ENCODE assay signal across 8 cellular contexts in genomic region chr17:40909351-40909750, GRCh38. TPM values are rescaled to one million over a fixed set of nuclear protein-coding genes. Genes with fewer than 3 reads are reported as not detected.
DNase-seq lines count a peak whose midpoint lies in the region; ATAC-seq and TF ChIP-seq lines count a peak whose summit lies in the region.

No MANE protein-coding gene starts in this region.

- DNase-seq in AG20443 (ENCODE audit: low spot score) (peak; percentile 90), HFF-Myc (ENCODE audit: extremely low read depth, low read depth) (peak; percentile 84), NCI-H748 (lab: John Stamatoyannopoulos, UW; ENCODE audit: unreplicated experiment) (peak; percentile 96), ecto neural progenitor cell (ENCODE audit: low spot score) (peak; percentile 85), lower lobe of right lung (peak; percentile 83)
- peak; percentile 62 to 73 for DNase-seq in activated CD4-positive, alpha-beta T cell treated with anti-CD3 and anti-CD28 coated beads, Interleukin-2, amount 50 U/mL, for 48 hours
- peak; percentile 44 to 57 (median 44) for DNase-seq in stimulated activated CD4-positive, alpha-beta T cell treated with anti-CD3 and anti-CD28 coated beads, TNF-alpha, amount 100 ng/mL, for 48 hours (ENCODE audit: low read depth in 3 of 3)

- H3K27ac ChIP-seq in lower lobe of right lung: no peak overlapping the region

- no peaks in the 10 kb centered on the region for H3K9me3 ChIP-seq in lower lobe of right lung

- intact Hi-C loops in lower lobe of right lung (cut with DNase I): no loop called here

- H3K4me3 ChIP-seq in HFF-Myc (replicated peaks; ENCODE audit: low read depth, low read length) (no peak overlapping the region), lower lobe of right lung (no peak overlapping the region)

- TF ChIP-seq CTCF in HFF-Myc (IDR thresholded peaks at IDR 0.05; ENCODE audit: low read depth, low read length, missing control alignments): peak; percentile 75
- TF ChIP-seq CTCF in lower lobe of right lung (IDR thresholded peaks at IDR 0.05): peak; percentile 75

- peaks cover 14% of the 10 kb centered on the region for H3K4me1 ChIP-seq in lower lobe of right lung

- H3K27me3 ChIP-seq in lower lobe of right lung (ENCODE audit: low read depth): no peaks in the 10 kb centered on the region

- no peaks in the 10 kb centered on the region for H3K36me3 ChIP-seq in lower lobe of right lung

- ATAC-seq in lower lobe of right lung (peak; percentile 97), GM18907 (IDR thresholded peaks at IDR 0.05; ENCODE audit: unreplicated experiment) (no peak)

RNA-seq across cellular contexts. Expression of gene KRT20, which starts 24.3 kb away (rescaled TPM):
- not detected for total RNA-seq in lower lobe of right lung

RNA-seq across cellular contexts. Expression of gene KRT23, which starts 28.1 kb away (rescaled TPM):
- 1.9 TPM for total RNA-seq in lower lobe of right lung

RNA-seq across cellular contexts. Expression of gene KRT12, which starts 42.3 kb away (rescaled TPM):
- not detected for total RNA-seq in lower lobe of right lung

RNA-seq across cellular contexts. Expression of gene KRT39, which starts 57.4 kb away (rescaled TPM):
- 0.59 TPM for total RNA-seq in lower lobe of right lung

Comparison
In these comparisons a context has a peak if more than half of its experiments do, and no peak if none do; other contexts are left out.
1. DNase-seq: peak in every context shown above with its lines; median percentile 96 in NCI-H748; 90 in AG20443; 85 in ecto neural progenitor cell; 84 in HFF-Myc; 83 in lower lobe of right lung; 68 in activated CD4-positive, alpha-beta T cell treated with anti-CD3 and anti-CD28 coated beads, Interleukin-2, amount 50 U/mL, for 48 hours; 44 in stimulated activated CD4-positive, alpha-beta T cell treated with anti-CD3 and anti-CD28 coated beads, TNF-alpha, amount 100 ng/mL, for 48 hours.